21 cellular contexts compared by ENCODE assay signal in genomic region chr9:124457887-124458431, GRCh38. TPM values are rescaled to one million over a fixed set of nuclear protein-coding genes. Genes with fewer than 3 reads are reported as not detected.
"Had no signal": no experiment of that assay in that cellular context is flagged by ENCODE, and none has a peak within 500 bp of the region (broad histone marks: within the 10 kb centered on the region; RNA-seq: fewer than 3 reads in every experiment).

No MANE protein-coding gene starts in this region.

- H3K4me1 ChIP-seq: ascending aorta, breast epithelium had no signal

- DNase-seq: activated CD4-positive, alpha-beta T cell treated with anti-CD3 and anti-CD28 coated beads for 1 hour; activated CD4-positive, alpha-beta T cell treated with anti-CD3 and anti-CD28 coated beads, Interleukin-2, amount 50 U/mL, for 4 hours; activated naive CD4-positive, alpha-beta T cell; activated T-cell treated with anti-CD3 and anti-CD28 coated beads for 4 hours; mammary epithelial cell; naive B cell; nucleus accumbens; right cardiac atrium; stimulated activated naive CD8-positive, alpha-beta T cell treated with anti-CD3 and anti-CD28 coated beads, Interleukin-15, Interleukin-2, amounts not matched to agents 100 U/mL and 50 U/mL, for 24 hours; T-helper 1 cell; T1000; trophoblast cell had no signal

- H3K27ac Mint-ChIP-seq: naive B cell, progenitor cell of endocrine pancreas had no signal

- H3K27ac ChIP-seq: ascending aorta, breast epithelium, suprapubic skin had no signal

- H3K36me3 Mint-ChIP-seq: naive B cell had no signal

- H3K4me1 Mint-ChIP-seq: naive B cell had no signal

- H3K4me3 Mint-ChIP-seq: naive B cell had no signal

- H3K9me3 ChIP-seq: ascending aorta, suprapubic skin had no signal

- H3K36me3 ChIP-seq: ascending aorta, breast epithelium, suprapubic skin had no signal

- H3K27me3 ChIP-seq: ascending aorta had no signal

- H3K4me3 ChIP-seq: ascending aorta, breast epithelium, smooth muscle cell, suprapubic skin had no signal

RNA-seq across cellular contexts. Expression of gene ADGRD2, which starts 7.7 kb away (rescaled TPM):
- total RNA-seq: ascending aorta, dermis microvascular lymphatic vessel endothelial cell, epithelial cell of proximal tubule, left lobe of liver, progenitor cell of endocrine pancreas, smooth muscle cell had no signal
- polyA plus RNA-seq: smooth muscle cell had no signal

RNA-seq across cellular contexts. Expression of gene NR5A1, which starts 49.2 kb away (rescaled TPM):
- total RNA-seq: breast epithelium, dermis microvascular lymphatic vessel endothelial cell, epithelial cell of proximal tubule, mammary epithelial cell, mononuclear cell, right cardiac atrium, smooth muscle cell, suprapubic skin had no signal
- polyA plus RNA-seq: mammary epithelial cell, right cardiac atrium, smooth muscle cell had no signal
